ENCODE assay signal across 9 cellular contexts in the genomic region with DNA sequence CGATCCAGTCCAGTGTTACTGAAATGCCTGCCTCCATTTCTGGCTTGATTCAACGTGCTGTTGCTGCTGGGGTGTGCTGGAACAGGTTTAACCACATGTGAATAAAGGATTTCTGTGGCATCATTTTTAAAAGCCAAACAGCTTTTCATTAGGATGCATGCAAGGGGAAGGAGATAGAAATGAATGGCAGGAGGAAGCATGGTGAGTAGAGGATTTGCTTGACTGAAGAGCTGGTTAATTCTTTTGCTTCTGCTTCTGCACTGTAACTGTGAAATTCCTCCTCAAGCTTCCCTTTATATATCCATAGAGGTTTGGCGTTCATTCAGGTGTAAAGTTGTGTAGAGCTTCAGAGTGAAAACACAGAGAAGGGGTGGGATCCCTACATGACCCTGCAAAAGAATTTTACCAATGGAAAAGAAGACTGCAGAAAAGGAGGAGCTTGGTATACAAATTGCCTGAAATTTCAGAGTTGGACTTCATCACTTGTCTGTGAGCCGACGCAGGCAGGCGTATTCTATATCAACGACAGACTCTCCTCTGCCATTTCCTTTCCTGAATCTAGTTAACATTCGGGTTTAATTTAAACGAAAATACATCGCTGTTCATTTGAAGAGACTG. TPM values are rescaled to one million over a fixed set of nuclear protein-coding genes. Genes with fewer than 3 reads are reported as not detected.
DNase-seq lines count a peak whose midpoint lies in the region; ATAC-seq and TF ChIP-seq lines count a peak whose summit lies in the region.
"Had no signal": no experiment of that assay in that cellular context is flagged by ENCODE, and none has a peak within 500 bp of the region (broad histone marks: within the 10 kb centered on the region; RNA-seq: fewer than 3 reads in every experiment).

Gene SOSTDC1, minus strand, starts transcription at position 270 of the 618 bp plus-strand sequence. Its CDS starts 70 bp downstream, at position 200.

- H3K4me3 ChIP-seq in CD8-positive, alpha-beta memory T cell (ENCODE audit: low read length), result no peak within 1 kb of the TSS
- H3K4me3 ChIP-seq in neural cell (ENCODE audit: low read length), result peak within 1 kb of the TSS; percentile 54

- H3K27me3 ChIP-seq in CD8-positive, alpha-beta memory T cell (ENCODE audit: insufficient read depth, low read length, poor library complexity, severe bottlenecking), result no peaks in the 10 kb centered on the region
- H3K27me3 ChIP-seq in neural cell (ENCODE audit: insufficient read depth, low read depth, low read length), result no peaks in the 10 kb centered on the region

- intact Hi-C loops in activated CD4-positive, alpha-beta memory T cell treated with anti-CD3 and anti-CD28 coated beads for 36 hours (cut with micrococcal nuclease), result no loop called here

- TF ChIP-seq RAD21 in neural cell (conservative IDR thresholded peaks at IDR 0.05), result no peak

- H4K20me1 ChIP-seq in neural cell (ENCODE audit: insufficient read depth), result no peaks in the 10 kb centered on the region

- H3K27me3 Mint-ChIP-seq in CD8-positive, alpha-beta memory T cell, result peaks cover 11 to 41% of the 10 kb centered on the region in 2 donors
- peaks cover 4% of the 10 kb centered on the region for H3K27me3 Mint-ChIP-seq in activated CD4-positive, alpha-beta memory T cell treated with anti-CD3 and anti-CD28 coated beads for 36 hours

- H3K9me2 ChIP-seq in neural cell (ENCODE audit: insufficient read depth, low read length), result no peaks in the 10 kb centered on the region

- CTCF ChIA-PET in CD8-positive, alpha-beta memory T cell (lab: Charles Lee), result interaction anchor here (1.2 kb wide), 1 partner anchor 99 kb away, joined by 4 read pairs; no protein-coding TSS in a partner anchor
- CTCF ChIA-PET in GM10248 (lab: Yijun Ruan, JAX), result interaction anchor here (0.8 to 1.5 kb wide), 2 partner anchors 10 to 98 kb away, joined by 3 to 5 read pairs; no protein-coding TSS in a partner anchor
- CTCF ChIA-PET in activated CD4-positive, alpha-beta memory T cell treated with anti-CD3 and anti-CD28 coated beads for 36 hours (lab: Charles Lee), result interaction anchor here (1.0 kb wide), 1 partner anchor 99 kb away, joined by 5 read pairs; no protein-coding TSS in a partner anchor

- H3K79me2 ChIP-seq in neural cell (replicated peaks; ENCODE audit: insufficient read depth, low read length), result no peaks in the 10 kb centered on the region

- no peak for DNase-seq in CD8-positive, alpha-beta memory T cell
- DNase-seq in NCI-H748 (lab: John Stamatoyannopoulos, UW; ENCODE audit: unreplicated experiment), result peak; percentile 70
- no peak for DNase-seq in GM10248 (ENCODE audit: extremely low spot score)
- no peak for DNase-seq in activated CD4-positive, alpha-beta memory T cell treated with anti-CD3 and anti-CD28 coated beads for 36 hours
- DNase-seq in T1000 (lab: John Stamatoyannopoulos, UW), result no peak

- H3K27ac ChIP-seq in CD8-positive, alpha-beta memory T cell (ENCODE audit: low read depth, low read length), result peak within 1 kb of the TSS; percentile 43
- no peak within 1 kb of the TSS for H3K27ac ChIP-seq in neural cell (ENCODE audit: low read length)

- H3K4me1 Mint-ChIP-seq in CD8-positive, alpha-beta memory T cell, result peaks cover 4 to 10% (median 6%) of the 10 kb centered on the region in 3 donors
- no peaks in the 10 kb centered on the region for H3K4me1 Mint-ChIP-seq in activated CD4-positive, alpha-beta memory T cell treated with anti-CD3 and anti-CD28 coated beads for 36 hours (ENCODE audit: low read depth)

- TF ChIP-seq CTCF in neural cell (IDR thresholded peaks at IDR 0.05; ENCODE audit: poor library complexity, severe bottlenecking), result no peak
- TF ChIP-seq CTCF in GM10248 (IDR thresholded peaks at IDR 0.05; ENCODE audit: control extremely low read depth, extremely low read depth, low read depth, missing control alignments), result no peak

- no peaks in the 10 kb centered on the region for H3K36me3 Mint-ChIP-seq in CD8-positive, alpha-beta memory T cell
- H3K36me3 Mint-ChIP-seq in activated CD4-positive, alpha-beta memory T cell treated with anti-CD3 and anti-CD28 coated beads for 36 hours, result no peaks in the 10 kb centered on the region

- H3K4me2 ChIP-seq in neural cell (ENCODE audit: low read length), result no peak within 1 kb of the TSS

- no peaks in the 10 kb centered on the region for H3K9me3 Mint-ChIP-seq in CD8-positive, alpha-beta memory T cell
- H3K9me3 Mint-ChIP-seq in activated CD4-positive, alpha-beta memory T cell treated with anti-CD3 and anti-CD28 coated beads for 36 hours, result no peaks in the 10 kb centered on the region

- POLR2A ChIA-PET in CD8-positive, alpha-beta memory T cell (lab: Charles Lee), result no interaction called here
- POLR2A ChIA-PET in GM10248 (lab: Yijun Ruan, JAX), result no interaction called here
- POLR2A ChIA-PET in activated CD4-positive, alpha-beta memory T cell treated with anti-CD3 and anti-CD28 coated beads for 36 hours (lab: Charles Lee), result no interaction called here

- TF ChIP-seq EP300 in neural cell (conservative IDR thresholded peaks at IDR 0.05; ENCODE audit: poor library complexity, severe bottlenecking), result no peak

- H3K9ac ChIP-seq in neural cell (ENCODE audit: low read length), result no peak within 1 kb of the TSS

- H3K4me1 ChIP-seq in CD8-positive, alpha-beta memory T cell (ENCODE audit: insufficient read depth, low read length), result no peaks in the 10 kb centered on the region

- peak; percentile 91 for ATAC-seq in esophagus mucosa
- ATAC-seq in GM18505 (IDR thresholded peaks at IDR 0.05; ENCODE audit: unreplicated experiment), result no peak

- H3K9me3 ChIP-seq in CD8-positive, alpha-beta memory T cell (ENCODE audit: low read length), result no peaks in the 10 kb centered on the region
- H3K9me3 ChIP-seq in neural cell (ENCODE audit: low read length), result no peaks in the 10 kb centered on the region

- TF ChIP-seq POLR2A in GM18505 (IDR thresholded peaks at IDR 0.05; ENCODE audit: borderline replicate concordance, extremely low read depth, insufficient read depth, insufficient read length), result no peak

- no peaks in the 10 kb centered on the region for H3K36me3 ChIP-seq in CD8-positive, alpha-beta memory T cell (ENCODE audit: insufficient read depth, low read length)
- no peaks in the 10 kb centered on the region for H3K36me3 ChIP-seq in neural cell (ENCODE audit: insufficient read depth, low read length)

- no peak within 1 kb of the TSS for H2AFZ ChIP-seq in neural cell (ENCODE audit: low read depth, low read length)

- peak within 1 kb of the TSS in 1 of 8 donors; percentile 36 for H3K27ac Mint-ChIP-seq in CD8-positive, alpha-beta memory T cell
- H3K27ac Mint-ChIP-seq in activated CD4-positive, alpha-beta memory T cell treated with anti-CD3 and anti-CD28 coated beads for 36 hours, result no peak within 1 kb of the TSS

- H3F3A ChIP-seq in neural cell (ENCODE audit: insufficient read depth, low read length, poor library complexity, severe bottlenecking), result peaks cover 3% of the 10 kb centered on the region

- peak within 1 kb of the TSS in 3 of 7 donors; percentile 4 to 53 (median 48) for H3K4me3 Mint-ChIP-seq in CD8-positive, alpha-beta memory T cell
- H3K4me3 Mint-ChIP-seq in activated CD4-positive, alpha-beta memory T cell treated with anti-CD3 and anti-CD28 coated beads for 36 hours, result no peak within 1 kb of the TSS

TF ChIP-seq in neural cell, 6 proteins besides CTCF, POLR2A, EP300 and RAD21:
- TF ChIP-seq POLR2AphosphoS5 (IDR thresholded peaks at IDR 0.05) (no peak), TAF1 (IDR thresholded peaks at IDR 0.05; ENCODE audit: low read depth) (no peak), MXI1 (conservative IDR thresholded peaks at IDR 0.05; ENCODE audit: poor library complexity, severe bottlenecking) (no peak), REST (IDR thresholded peaks at IDR 0.05; ENCODE audit: borderline replicate concordance) (no peak), SMC3 (conservative IDR thresholded peaks at IDR 0.05; ENCODE audit: poor library complexity) (no peak)

RNA-seq across cellular contexts. Expression of gene SOSTDC1, which starts in this region (rescaled TPM):
- not detected for total RNA-seq in CD8-positive, alpha-beta memory T cell
- not detected for polyA plus RNA-seq in CD8-positive, alpha-beta memory T cell
- total RNA-seq in esophagus mucosa, result 1.9 TPM
- polyA plus RNA-seq in neural cell, result 0.24 and 0.52 TPM in 2 replicates
- polyA minus RNA-seq in neural cell, result 0.35 and 0.73 TPM in 2 replicates
- total RNA-seq in activated CD4-positive, alpha-beta memory T cell treated with anti-CD3 and anti-CD28 coated beads for 36 hours, result not detected
- total RNA-seq: activated CD8-positive, alpha-beta memory T cell treated with anti-CD3 and anti-CD28 coated beads for 36 hours had no signal
